18 cellular contexts compared by ENCODE assay signal in the genomic region with DNA sequence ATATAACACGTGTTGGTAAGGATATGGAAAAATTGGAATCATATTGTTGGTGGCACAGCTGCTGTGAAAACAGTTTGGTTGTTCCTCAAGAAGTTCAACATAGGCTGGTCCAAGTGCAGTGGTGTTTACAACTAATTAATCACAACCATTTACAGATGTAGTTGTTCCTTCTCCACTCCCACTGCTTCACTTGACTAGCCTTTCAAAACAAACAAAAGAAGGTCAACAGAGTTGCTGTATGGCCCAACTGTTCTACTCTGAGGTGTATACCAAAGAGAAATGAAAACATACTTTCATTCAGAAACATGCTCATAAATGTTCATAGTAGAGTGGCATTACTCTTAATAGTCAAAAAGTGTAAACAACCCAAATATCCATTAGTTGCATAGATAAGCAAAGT. TPM values are rescaled to one million over a fixed set of nuclear protein-coding genes. Genes with fewer than 3 reads are reported as not detected.
DNase-seq lines count a peak whose midpoint lies in the region; ATAC-seq and TF ChIP-seq lines count a peak whose summit lies in the region.
"Had no signal": no experiment of that assay in that cellular context is flagged by ENCODE, and none has a peak within 500 bp of the region (broad histone marks: within the 10 kb centered on the region; RNA-seq: fewer than 3 reads in every experiment).

No MANE protein-coding gene starts in this region.

- H3K27me3 ChIP-seq in heart left ventricle, result no peaks in the 10 kb centered on the region
- H3K27me3 ChIP-seq: MG63, SJCRH30 had no signal

- intact Hi-C loops in heart left ventricle (cut with DNase I), result no loop called here

- WGBS in heart left ventricle, 4 donors, result 74 to 90% (median 87%) methylated on average over 1 of the region's 1 CpG

- H3K9me3 ChIP-seq in heart left ventricle, result no peaks in the 10 kb centered on the region
- H3K9me3 ChIP-seq: MG63, SJCRH30 had no signal

- H3K36me3 Mint-ChIP-seq in activated T-cell treated with anti-CD3 and anti-CD28 coated beads, Interleukin-2, amount 50 U/mL, for 72 hours (ENCODE audit: insufficient read depth in 2 of 2), result peaks cover 3 to 24% of the 10 kb centered on the region in 2 donors

- no peak for TF ChIP-seq POLR2A in heart left ventricle (IDR thresholded peaks at IDR 0.05)

- no peak for TF ChIP-seq CTCF in heart left ventricle (IDR thresholded peaks at IDR 0.05)

- no peak overlapping the region for H3K27ac ChIP-seq in heart left ventricle
- H3K27ac ChIP-seq: SJCRH30 had no signal

- DNase-seq in activated T-cell treated with anti-CD3 and anti-CD28 coated beads, Interleukin-2, amount 50 U/mL, for 72 hours, result no peak
- DNase-seq in activated T-cell treated with anti-CD3 and anti-CD28 coated beads, Interleukin-2, amount 50 U/mL, for 48 hours, result no peak
- peak; percentile 24 for DNase-seq in NCI-H774 (lab: John Stamatoyannopoulos, UW)
- peak; percentile 72 for DNase-seq in left kidney (ENCODE audit: low read depth, low spot score)
- DNase-seq in heart left ventricle, result no peak
- DNase-seq in activated CD4-positive, alpha-beta T cell treated with anti-CD3 and anti-CD28 coated beads, Interleukin-2, amount 50 U/mL, for 48 hours, result no peak
- no peak for DNase-seq in NCI-H1930 (lab: John Stamatoyannopoulos, UW)
- DNase-seq: 8988T, DMS79, Kasumi-1, MG63, NCI-H1694 treated with DMSO at 0.1 percent for 48 hours, NCI-H446, NCI-H748 treated with DMSO at 0.1 percent for 48 hours, SJCRH30 had no signal

- H3K4me1 Mint-ChIP-seq in activated T-cell treated with anti-CD3 and anti-CD28 coated beads, Interleukin-2, amount 50 U/mL, for 72 hours (ENCODE audit: low read depth), result no peaks in the 10 kb centered on the region
- H3K4me1 Mint-ChIP-seq: B cell, CD14-positive monocyte had no signal

- no peaks in the 10 kb centered on the region for H3K9me3 Mint-ChIP-seq in activated T-cell treated with anti-CD3 and anti-CD28 coated beads, Interleukin-2, amount 50 U/mL, for 72 hours
- H3K9me3 Mint-ChIP-seq: CD14-positive monocyte had no signal

- peaks cover 0 to 81% (median 57%) of the 10 kb centered on the region in 9 donors for H3K36me3 ChIP-seq in heart left ventricle
- H3K36me3 ChIP-seq: SJCRH30 had no signal

- ATAC-seq in activated T-cell treated with anti-CD3 and anti-CD28 coated beads, Interleukin-2, amount 50 U/mL, for 72 hours (replicated peaks in 1 of 2), result no peak
- ATAC-seq in heart left ventricle, result no peak
- no peak for ATAC-seq in GM21825 (IDR thresholded peaks at IDR 0.05; ENCODE audit: unreplicated experiment)

- no peaks in the 10 kb centered on the region for H3K4me1 ChIP-seq in heart left ventricle
- H3K4me1 ChIP-seq: SJCRH30 had no signal

- H3K4me3 Mint-ChIP-seq in activated T-cell treated with anti-CD3 and anti-CD28 coated beads, Interleukin-2, amount 50 U/mL, for 72 hours, result no peak overlapping the region
- H3K4me3 Mint-ChIP-seq: B cell, CD14-positive monocyte had no signal

- peak overlapping the region; percentile 19 for H3K27ac Mint-ChIP-seq in activated T-cell treated with anti-CD3 and anti-CD28 coated beads, Interleukin-2, amount 50 U/mL, for 72 hours
- H3K27ac Mint-ChIP-seq: B cell, CD14-positive monocyte had no signal

- H3K27me3 Mint-ChIP-seq in activated T-cell treated with anti-CD3 and anti-CD28 coated beads, Interleukin-2, amount 50 U/mL, for 72 hours (ENCODE audit: low read depth), result no peaks in the 10 kb centered on the region
- H3K27me3 Mint-ChIP-seq: B cell had no signal

- no peak overlapping the region for H3K4me3 ChIP-seq in heart left ventricle
- H3K4me3 ChIP-seq: MG63, SJCRH30 had no signal

RNA-seq across cellular contexts. Expression of a gene that starts 36.6 kb away (rescaled TPM):
- 10 to 100 TPM; 44.5 to 45.7 TPM for total RNA-seq in activated T-cell treated with anti-CD3 and anti-CD28 coated beads, Interleukin-2, amount 50 U/mL, for 72 hours
- total RNA-seq in heart left ventricle, result 1,000 to 10,000 TPM in 1 of 9 donors, 100 to 1,000 TPM in 8; 206 to 1,337 (median 394) TPM
- 100 to 1,000 TPM; 166 to 360 TPM for polyA plus RNA-seq in heart left ventricle

Comparison
In these comparisons a context has a peak if more than half of its experiments do, and no peak if none do; other contexts are left out.
1. DNase-seq: peak in NCI-H774 (single experiment) and left kidney (single experiment); none in activated T-cell treated with anti-CD3 and anti-CD28 coated beads, Interleukin-2, amount 50 U/mL, for 72 hours (0 of 2), activated T-cell treated with anti-CD3 and anti-CD28 coated beads, Interleukin-2, amount 50 U/mL, for 48 hours (0 of 2), heart left ventricle (0 of 5), activated CD4-positive, alpha-beta T cell treated with anti-CD3 and anti-CD28 coated beads, Interleukin-2, amount 50 U/mL, for 48 hours (0 of 2) and NCI-H1930 (0 of 2).
2. RNA of a gene that starts 36.6 kb away (total RNA-seq): 206 to 1,337 TPM in heart left ventricle; 44.5 to 45.7 TPM in activated T-cell treated with anti-CD3 and anti-CD28 coated beads, Interleukin-2, amount 50 U/mL, for 72 hours; every median in the first group is over 4 times any median in the second.